In genomic region chr13:113855012-113855921, GRCh38 we compare ENCODE assay signal across 13 cellular contexts. TPM values are rescaled to one million over a fixed set of nuclear protein-coding genes. Genes with fewer than 3 reads are reported as not detected.
A peak's percentile ranks its signal among the peaks of the same experiment; 100 is the strongest.
DNase-seq lines count a peak whose midpoint lies in the region; ATAC-seq and TF ChIP-seq lines count a peak whose summit lies in the region.
"Had no signal": no experiment of that assay in that cellular context is flagged by ENCODE, and none has a peak within 500 bp of the region (broad histone marks: within the 10 kb centered on the region; RNA-seq: fewer than 3 reads in every experiment).

No MANE protein-coding gene starts in this region.

- H3K4me1 Mint-ChIP-seq in activated CD8-positive, alpha-beta memory T cell treated with anti-CD3 and anti-CD28 coated beads, Interleukin-2, amount 10 ng/mL, durations not matched to agents 7 days and 5 days: peaks cover 17% of the 10 kb centered on the region
- peaks cover 6 to 15% of the 10 kb centered on the region in 2 donors for H3K4me1 Mint-ChIP-seq in effector memory CD8-positive, alpha-beta T cell (ENCODE audit: low read depth in 2 of 2)

- no peaks in the 10 kb centered on the region for H3K36me3 Mint-ChIP-seq in activated CD8-positive, alpha-beta memory T cell treated with anti-CD3 and anti-CD28 coated beads, Interleukin-2, amount 10 ng/mL, durations not matched to agents 7 days and 5 days
- H3K36me3 Mint-ChIP-seq in effector memory CD8-positive, alpha-beta T cell (ENCODE audit: insufficient read depth): peaks cover 4% of the 10 kb centered on the region
- H3K36me3 Mint-ChIP-seq: memory B cell had no signal

- H3K27me3 Mint-ChIP-seq in activated CD8-positive, alpha-beta memory T cell treated with anti-CD3 and anti-CD28 coated beads, Interleukin-2, amount 10 ng/mL, durations not matched to agents 7 days and 5 days: peaks cover 8% of the 10 kb centered on the region
- no peaks in the 10 kb centered on the region for H3K27me3 Mint-ChIP-seq in effector memory CD8-positive, alpha-beta T cell

- no peak for TF ChIP-seq POLR2A in transverse colon (IDR thresholded peaks at IDR 0.05)

- no peak overlapping the region for H3K4me3 Mint-ChIP-seq in activated CD8-positive, alpha-beta memory T cell treated with anti-CD3 and anti-CD28 coated beads, Interleukin-2, amount 10 ng/mL, durations not matched to agents 7 days and 5 days
- H3K4me3 Mint-ChIP-seq in effector memory CD8-positive, alpha-beta T cell: peak overlapping the region in 1 of 2 donors; percentile 47
- H3K4me3 Mint-ChIP-seq: memory B cell had no signal

- peaks cover 63 to 74% of the 10 kb centered on the region in 2 donors for H3K4me1 ChIP-seq in mucosa of rectum (ENCODE audit: control insufficient read depth in 2 of 2, insufficient read depth in 2 of 2, low read length in 2 of 2)
- peaks cover 47 to 79% (median 65%) of the 10 kb centered on the region in 4 donors for H3K4me1 ChIP-seq in transverse colon
- peaks cover 21% of the 10 kb centered on the region for H3K4me1 ChIP-seq in smooth muscle cell (ENCODE audit: low read depth)

- 51% methylated on average over 33 of the region's 33 CpGs; no CpG with 5 or more reads in 1 of the 2 donors for whole genome bisulfite sequencing in transverse colon (ENCODE audit: low coverage in 1 of 2), 2 donors
- 93% methylated on average over 33 of the region's 33 CpGs for WGBS in smooth muscle cell (ENCODE audit: low lambda C conversion rate)

- no peak overlapping the region for H3K4me3 ChIP-seq in mucosa of rectum (ENCODE audit: low read length in 2 of 2)
- H3K4me3 ChIP-seq in transverse colon: no peak overlapping the region
- H3K4me3 ChIP-seq in brain microvascular endothelial cell (ENCODE audit: low read depth, low read length): no peak overlapping the region
- no peak overlapping the region for H3K4me3 ChIP-seq in smooth muscle cell
- H3K4me3 ChIP-seq: body of pancreas had no signal

- peaks cover 12% of the 10 kb centered on the region for H3K9me3 Mint-ChIP-seq in activated CD8-positive, alpha-beta memory T cell treated with anti-CD3 and anti-CD28 coated beads, Interleukin-2, amount 10 ng/mL, durations not matched to agents 7 days and 5 days (ENCODE audit: low read depth)
- H3K9me3 Mint-ChIP-seq in effector memory CD8-positive, alpha-beta T cell: peaks cover 0 to 13% of the 10 kb centered on the region in 2 donors
- H3K9me3 Mint-ChIP-seq: memory B cell had no signal

- H3K9me3 ChIP-seq in mucosa of rectum (ENCODE audit: control insufficient read depth in 2 of 2, low read length in 2 of 2) (no peaks in the 10 kb centered on the region), transverse colon (no peaks in the 10 kb centered on the region), smooth muscle cell (replicated peaks; ENCODE audit: low read depth) (no peaks in the 10 kb centered on the region)
- H3K9me3 ChIP-seq: body of pancreas had no signal

- peak overlapping the region in 1 of 2 donors; percentile 27 for H3K9ac ChIP-seq in mucosa of rectum (ENCODE audit: low read depth in 1 of 2, low read length in 2 of 2)
- no peak overlapping the region for H3K9ac ChIP-seq in smooth muscle cell (ENCODE audit: low read depth)

- CTCF ChIA-PET in activated CD8-positive, alpha-beta memory T cell treated with anti-CD3 and anti-CD28 coated beads, Interleukin-2, amount 10 ng/mL, durations not matched to agents 7 days and 5 days (lab: Charles Lee): no interaction called here

- no peak for TF ChIP-seq EP300 in transverse colon (IDR thresholded peaks at IDR 0.05; ENCODE audit: low read depth)

- no peak for TF ChIP-seq CTCF in transverse colon (IDR thresholded peaks at IDR 0.05)
- TF ChIP-seq CTCF in brain microvascular endothelial cell (IDR thresholded peaks at IDR 0.05; ENCODE audit: low read depth, low read length, missing control alignments): no peak
- TF ChIP-seq CTCF in smooth muscle cell (IDR thresholded peaks at IDR 0.05; ENCODE audit: borderline replicate concordance, insufficient read depth, poor library complexity, severe bottlenecking): no peak

- H3K27ac Mint-ChIP-seq in activated CD8-positive, alpha-beta memory T cell treated with anti-CD3 and anti-CD28 coated beads, Interleukin-2, amount 10 ng/mL, durations not matched to agents 7 days and 5 days: no peak overlapping the region
- peak overlapping the region in 1 of 2 donors; percentile 56 for H3K27ac Mint-ChIP-seq in effector memory CD8-positive, alpha-beta T cell
- H3K27ac Mint-ChIP-seq: memory B cell had no signal

- DNase-seq in activated CD8-positive, alpha-beta memory T cell treated with anti-CD3 and anti-CD28 coated beads for 24 hours: peak; percentile 54
- no peak for DNase-seq in activated CD8-positive, alpha-beta memory T cell treated with anti-CD3 and anti-CD28 coated beads, Interleukin-2, amount 10 ng/mL, durations not matched to agents 7 days and 5 days
- no peak for DNase-seq in effector memory CD8-positive, alpha-beta T cell
- peak; percentile 70 for DNase-seq in transverse colon
- no peak for DNase-seq in NCI-H128 (lab: John Stamatoyannopoulos, UW; ENCODE audit: unreplicated experiment)
- DNase-seq in brain microvascular endothelial cell: no peak
- DNase-seq in smooth muscle cell (lab: John Stamatoyannopoulos, UW; ENCODE audit: unreplicated experiment): no peak
- DNase-seq: NCI-H1092; stimulated activated naive CD4-positive, alpha-beta T cell had no signal

- peaks cover 3% of the 10 kb centered on the region for H3K79me2 ChIP-seq in smooth muscle cell (ENCODE audit: low read depth)

- intact Hi-C loops in transverse colon (cut with DNase I; ENCODE audit: low total_unique reads): no loop called here

- H4K20me1 ChIP-seq in smooth muscle cell (ENCODE audit: low read depth): peaks cover 61% of the 10 kb centered on the region

- H3K27ac ChIP-seq in mucosa of rectum (ENCODE audit: low read depth in 2 of 2, low read length in 2 of 2) (peak overlapping the region; percentile 56), transverse colon (peak overlapping the region; percentile 56 to 95 (median 64)), brain microvascular endothelial cell (no peak overlapping the region), smooth muscle cell (ENCODE audit: low read depth) (no peak overlapping the region)

- no peak overlapping the region for H3K4me2 ChIP-seq in smooth muscle cell

- no peak for ATAC-seq in activated CD8-positive, alpha-beta memory T cell treated with anti-CD3 and anti-CD28 coated beads, Interleukin-2, amount 10 ng/mL, durations not matched to agents 7 days and 5 days
- peak; percentile 7 for ATAC-seq in effector memory CD8-positive, alpha-beta T cell (replicated peaks)
- ATAC-seq: body of pancreas, HCT116 had no signal

- H3K36me3 ChIP-seq in mucosa of rectum (ENCODE audit: control insufficient read depth in 2 of 2, insufficient read depth in 2 of 2, low read length in 2 of 2): peaks cover 6 to 8% of the 10 kb centered on the region in 2 donors
- no peaks in the 10 kb centered on the region for H3K36me3 ChIP-seq in transverse colon
- H3K36me3 ChIP-seq in brain microvascular endothelial cell (replicated peaks): no peaks in the 10 kb centered on the region
- no peaks in the 10 kb centered on the region for H3K36me3 ChIP-seq in smooth muscle cell (ENCODE audit: low read depth)

- in situ Hi-C loops in transverse colon (cut with MboI; ENCODE audit: low pct_ligation_motif_present in 1 of 4, low pct_unique_long_range_greater_than_20kb in 1 of 4, low sequenced_read_pairs in 3 of 4): no loop called here
- in situ Hi-C loops in brain microvascular endothelial cell (cut with HindIII; ENCODE audit: low pct_ligation_motif_present, low sequenced_read_pairs): no loop called here

- no peaks in the 10 kb centered on the region for H3F3A ChIP-seq in smooth muscle cell (ENCODE audit: low read depth)

- H3K27me3 ChIP-seq in mucosa of rectum (ENCODE audit: control insufficient read depth in 2 of 2, insufficient read depth in 2 of 2, low read length in 2 of 2) (no peaks in the 10 kb centered on the region), transverse colon (no peaks in the 10 kb centered on the region), brain microvascular endothelial cell (replicated peaks) (no peaks in the 10 kb centered on the region), smooth muscle cell (ENCODE audit: low read depth) (no peaks in the 10 kb centered on the region)
- H3K27me3 ChIP-seq: body of pancreas had no signal

- no peak overlapping the region for H2AFZ ChIP-seq in smooth muscle cell (ENCODE audit: low read depth)

RNA-seq across cellular contexts. Expression of gene GAS6, which starts 8.6 kb away (rescaled TPM):
- total RNA-seq in activated CD8-positive, alpha-beta memory T cell treated with anti-CD3 and anti-CD28 coated beads, Interleukin-2, amount 10 ng/mL, durations not matched to agents 7 days and 5 days: under 1 TPM; 0.15 to 0.23 TPM
- total RNA-seq in transverse colon (100 to 1,000 TPM; 152 to 284 (median 169) TPM), smooth muscle cell (21.7 and 25.6 TPM in 2 replicates)
- polyA plus RNA-seq in smooth muscle cell: 45.2 and 58.5 TPM in 2 replicates

Comparison
In these comparisons a context has a peak if more than half of its experiments do, and no peak if none do; other contexts are left out.
1. DNase-seq: peak in activated CD8-positive, alpha-beta memory T cell treated with anti-CD3 and anti-CD28 coated beads for 24 hours (single experiment) and transverse colon (single experiment); none in activated CD8-positive, alpha-beta memory T cell treated with anti-CD3 and anti-CD28 coated beads, Interleukin-2, amount 10 ng/mL, durations not matched to agents 7 days and 5 days (single experiment), effector memory CD8-positive, alpha-beta T cell (0 of 3), NCI-H128 (single experiment), brain microvascular endothelial cell (single experiment) and smooth muscle cell (single experiment).
2. H3K27ac ChIP-seq: peak in mucosa of rectum (2 of 2) and transverse colon (4 of 4); none in brain microvascular endothelial cell (single experiment) and smooth muscle cell (single experiment).
3. RNA of gene GAS6, which starts 8.6 kb away (total RNA-seq): 152 to 284 TPM in transverse colon and 21.7 to 25.6 TPM in smooth muscle cell; 0.15 to 0.23 TPM in activated CD8-positive, alpha-beta memory T cell treated with anti-CD3 and anti-CD28 coated beads, Interleukin-2, amount 10 ng/mL, durations not matched to agents 7 days and 5 days; every median in the first group is over 10 times any median in the second.